ENCODE assay signal across 10 cellular contexts in genomic region chr21:34989337-34990151, GRCh38. TPM values are rescaled to one million over a fixed set of nuclear protein-coding genes. Genes with fewer than 3 reads are reported as not detected.
DNase-seq lines count a peak whose midpoint lies in the region; ATAC-seq and TF ChIP-seq lines count a peak whose summit lies in the region.
"Had no signal": no experiment of that assay in that cellular context is flagged by ENCODE, and none has a peak within 500 bp of the region (broad histone marks: within the 10 kb centered on the region; RNA-seq: fewer than 3 reads in every experiment).

No MANE protein-coding gene starts in this region.

- ATAC-seq in activated B cell treated with CpG ODN at 0.5 μM for 24 hours (ENCODE audit: low read depth) = no peak
- ATAC-seq in stimulated activated naive CD8-positive, alpha-beta T cell treated with anti-CD3 and anti-CD28 coated beads, Interleukin-15, Interleukin-2, amounts not matched to agents 100 U/mL and 50 U/mL, for 24 hours = peak; percentile 80

- H3K4me3 Mint-ChIP-seq in activated B cell treated with CpG ODN at 0.5 μM for 24 hours = no peak overlapping the region

- WGBS in tibial nerve, 2 donors = 52 to 71% methylated on average over 6 of the region's 6 CpGs
- 88 to 89% methylated on average over 6 of the region's 6 CpGs for WGBS in testis, 2 donors

- in situ Hi-C loops in HAP-1 (cut with MboI; ENCODE audit: low sequenced_read_pairs) = no loop called here

- TF ChIP-seq CTCF in activated B cell treated with CpG ODN at 0.5 μM for 24 hours (IDR thresholded peaks at IDR 0.05) = no peak
- TF ChIP-seq CTCF in tibial nerve (IDR thresholded peaks at IDR 0.05) = no peak
- TF ChIP-seq CTCF in testis (IDR thresholded peaks at IDR 0.05) = no peak

- POLR2A ChIA-PET in activated B cell treated with CpG ODN at 0.5 μM for 24 hours (lab: Charles Lee) = interaction anchor here (0.6 to 1.4 kb wide), 5 partner anchors 11 to 80 kb away, joined by 3 to 8 read pairs (median 3); no protein-coding TSS in a partner anchor

- intact Hi-C loops in activated B cell treated with CpG ODN at 0.5 μM for 24 hours (cut with micrococcal nuclease) = loop anchor here (5.0 kb wide), 1 partner anchor 238 kb away; no protein-coding TSS in a partner anchor
- intact Hi-C loops in testis (cut with DNase I; ENCODE audit: low total_unique reads) = no loop called here

- H3K4me3 ChIP-seq in effector memory CD4-positive, alpha-beta T cell (ENCODE audit: insufficient read depth, low read depth, low read length, poor library complexity, severe bottlenecking) = no peak overlapping the region
- H3K4me3 ChIP-seq in HAP-1 (no peak overlapping the region), tibial nerve (no peak overlapping the region), testis (no peak overlapping the region)

- H3K27me3 ChIP-seq in effector memory CD4-positive, alpha-beta T cell (replicated peaks; ENCODE audit: control insufficient read depth, insufficient read depth, low read length, poor library complexity, severe bottlenecking) = no peaks in the 10 kb centered on the region
- H3K27me3 ChIP-seq in HAP-1 (ENCODE audit: low read depth) (no peaks in the 10 kb centered on the region), tibial nerve (no peaks in the 10 kb centered on the region), testis (no peaks in the 10 kb centered on the region)

- no peaks in the 10 kb centered on the region for H3K27me3 Mint-ChIP-seq in activated B cell treated with CpG ODN at 0.5 μM for 24 hours

- peak overlapping the region; percentile 35 for H3K27ac Mint-ChIP-seq in activated B cell treated with CpG ODN at 0.5 μM for 24 hours

- TF ChIP-seq EP300 in tibial nerve (IDR thresholded peaks at IDR 0.05) = no peak

- peaks cover 53% of the 10 kb centered on the region for H3K4me1 Mint-ChIP-seq in activated B cell treated with CpG ODN at 0.5 μM for 24 hours

- no peaks in the 10 kb centered on the region for H3K9me3 Mint-ChIP-seq in activated B cell treated with CpG ODN at 0.5 μM for 24 hours

- H3K36me3 Mint-ChIP-seq in activated B cell treated with CpG ODN at 0.5 μM for 24 hours (ENCODE audit: low read depth) = peaks cover 17% of the 10 kb centered on the region

- H3K4me1 ChIP-seq in effector memory CD4-positive, alpha-beta T cell (ENCODE audit: control insufficient read depth, insufficient read depth, low read length, poor library complexity, severe bottlenecking) = peaks cover 56% of the 10 kb centered on the region
- H3K4me1 ChIP-seq in HAP-1 (no peaks in the 10 kb centered on the region), tibial nerve (no peaks in the 10 kb centered on the region), testis (no peaks in the 10 kb centered on the region)

- TF ChIP-seq POLR2A in tibial nerve (IDR thresholded peaks at IDR 0.05) = no peak
- TF ChIP-seq POLR2A in testis (IDR thresholded peaks at IDR 0.05) = no peak

- CTCF ChIA-PET in activated B cell treated with CpG ODN at 0.5 μM for 24 hours (lab: Charles Lee) = interaction anchor here (0.9 kb wide), 1 partner anchor 22 kb away, joined by 3 read pairs; no protein-coding TSS in a partner anchor

- peak; percentile 81 for DNase-seq in activated CD8-positive, alpha-beta memory T cell treated with anti-CD3 and anti-CD28 coated beads for 24 hours
- no peak for DNase-seq in activated CD8-positive, alpha-beta memory T cell treated with anti-CD3 and anti-CD28 coated beads, Interleukin-2, amount 50 U/mL, for 48 hours
- DNase-seq in activated B cell treated with CpG ODN at 0.5 μM for 24 hours (no peak), HAP-1 (ENCODE audit: low spot score in 2 of 2) (no peak), tibial nerve (ENCODE audit: low spot score in 2 of 2) (no peak), testis (no peak)
- DNase-seq in effector memory CD4-positive, alpha-beta T cell = no peak
- peak; percentile 67 for DNase-seq in stimulated activated naive CD8-positive, alpha-beta T cell treated with anti-CD3 and anti-CD28 coated beads, Interleukin-15, Interleukin-2, amounts not matched to agents 100 U/mL and 50 U/mL, for 24 hours
- DNase-seq: NCI-H1930, occipital lobe had no signal

- H3K27ac ChIP-seq in effector memory CD4-positive, alpha-beta T cell (ENCODE audit: insufficient read depth, low read length, poor library complexity, severe bottlenecking) = peak overlapping the region; percentile 19
- H3K27ac ChIP-seq in tibial nerve (no peak overlapping the region), testis (no peak overlapping the region)

- no peaks in the 10 kb centered on the region for H3K36me3 ChIP-seq in effector memory CD4-positive, alpha-beta T cell (ENCODE audit: control insufficient read depth, insufficient read depth, low read length)
- H3K36me3 ChIP-seq in HAP-1 (replicated peaks) (no peaks in the 10 kb centered on the region), tibial nerve (no peaks in the 10 kb centered on the region), testis (ENCODE audit: low read depth, missing control alignments) (no peaks in the 10 kb centered on the region)

- H3K9me3 ChIP-seq in effector memory CD4-positive, alpha-beta T cell (ENCODE audit: control insufficient read depth, low read length) = no peaks in the 10 kb centered on the region
- H3K9me3 ChIP-seq in HAP-1 = no peaks in the 10 kb centered on the region
- H3K9me3 ChIP-seq in tibial nerve = no peaks in the 10 kb centered on the region
- H3K9me3 ChIP-seq in testis = no peaks in the 10 kb centered on the region

RNA-seq across cellular contexts. Expression of gene RUNX1, which starts 59.6 kb away (rescaled TPM):
- total RNA-seq in activated B cell treated with CpG ODN at 0.5 μM for 24 hours (83.4 and 92.1 TPM in 2 replicates), tibial nerve (10 to 100 TPM; 23.6 to 36.9 (median 26.3) TPM), testis (10 to 100 TPM; 24.3 to 28.7 TPM)
- 11.1 TPM for polyA plus RNA-seq in testis (ENCODE audit: insufficient read depth, low read depth, low replicate concordance)

Comparison
In these comparisons a context has a peak if more than half of its experiments do, and no peak if none do; other contexts are left out.
1. DNase-seq: peak in activated CD8-positive, alpha-beta memory T cell treated with anti-CD3 and anti-CD28 coated beads for 24 hours (single experiment) and stimulated activated naive CD8-positive, alpha-beta T cell treated with anti-CD3 and anti-CD28 coated beads, Interleukin-15, Interleukin-2, amounts not matched to agents 100 U/mL and 50 U/mL, for 24 hours (single experiment); none in activated CD8-positive, alpha-beta memory T cell treated with anti-CD3 and anti-CD28 coated beads, Interleukin-2, amount 50 U/mL, for 48 hours (single experiment), activated B cell treated with CpG ODN at 0.5 μM for 24 hours (single experiment), effector memory CD4-positive, alpha-beta T cell (0 of 3), HAP-1 (0 of 2), tibial nerve (0 of 2) and testis (single experiment).